In genomic region chr16:19979638-19980037, GRCh38 we compare ENCODE assay signal across 28 cellular contexts.
"Had no signal": no experiment of that assay in that cellular context is flagged by ENCODE, and none has a peak within 500 bp of the region (broad histone marks: within the 10 kb centered on the region; RNA-seq: fewer than 3 reads in every experiment).

No MANE protein-coding gene starts in this region.

- H3K27ac ChIP-seq: neural progenitor cell, ovary, parathyroid adenoma, psoas muscle, right lobe of liver, sigmoid colon, stomach, thoracic aorta, thyroid gland, tibial nerve, upper lobe of left lung, vagina had no signal

- H3K9me3 Mint-ChIP-seq: nephron; neural progenitor cell; stimulated activated effector memory CD8-positive, alpha-beta T cell treated with anti-CD3 and anti-CD28 coated beads, Interleukin-12 subunit alpha, Interleukin-12 subunit beta, amount 100 ng/mL, for 72 hours; stimulated activated naive CD8-positive, alpha-beta T cell treated with anti-CD3 and anti-CD28 coated beads, Interleukin-15, Interleukin-2, amounts not matched to agents 100 ng/mL and 50 ng/mL, for 24 hours had no signal

- H3K4me3 Mint-ChIP-seq: nephron; neural progenitor cell; stimulated activated effector memory CD8-positive, alpha-beta T cell treated with anti-CD3 and anti-CD28 coated beads, Interleukin-12 subunit alpha, Interleukin-12 subunit beta, amount 100 ng/mL, for 72 hours; stimulated activated naive B cell treated with anti-CD40 and anti-IgM and Interleukin-4, amounts not matched to agents 10 μg/mL and 1 μg/mL and 100 μg/mL, for 72 hours; stimulated activated naive CD8-positive, alpha-beta T cell treated with anti-CD3 and anti-CD28 coated beads, Interleukin-15, Interleukin-2, amounts not matched to agents 100 ng/mL and 50 ng/mL, for 24 hours had no signal

- DNase-seq: occipital lobe; ovary; posterior cingulate gyrus; psoas muscle; right cardiac atrium; right lobe of liver; sigmoid colon; small intestine; stimulated activated CD4-positive, alpha-beta T cell treated with anti-CD3 and anti-CD28 coated beads, Interleukin-15, amount 100 ng/mL, for 24 hours; stimulated activated CD4-positive, alpha-beta T cell treated with anti-CD3 and anti-CD28 coated beads, Interleukin-2, amount 100 ng/mL, for 24 hours; stimulated activated CD4-positive, alpha-beta T cell treated with anti-CD3 and anti-CD28 coated beads, Interleukin-2, amount 100 ng/mL, for 48 hours; stimulated activated CD4-positive, alpha-beta T cell treated with anti-CD3 and anti-CD28 coated beads, Interleukin-4, amount 100 ng/mL, for 24 hours; stimulated activated naive B cell treated with anti-CD40 and anti-IgM and Interleukin-4, amounts not matched to agents 10 μg/mL and 1 μg/mL and 100 μg/mL, for 72 hours; stimulated activated naive CD4-positive, alpha-beta T cell treated with Interleukin-2 at 50 U/mL for 16 hours; stomach; thyroid gland; trophoblast cell; upper lobe of left lung had no signal

- H3K27me3 ChIP-seq: neural progenitor cell, ovary, right lobe of liver, sigmoid colon, stomach, thyroid gland, tibial nerve, upper lobe of left lung, vagina had no signal

- H3K4me3 ChIP-seq: neural progenitor cell, ovary, psoas muscle, right lobe of liver, sigmoid colon, stomach, thoracic aorta, thyroid gland, tibial nerve, upper lobe of left lung, vagina had no signal

- H3K79me2 ChIP-seq: parathyroid adenoma had no signal

- H3K36me3 Mint-ChIP-seq: neural progenitor cell; stimulated activated effector memory CD8-positive, alpha-beta T cell treated with anti-CD3 and anti-CD28 coated beads, Interleukin-12 subunit alpha, Interleukin-12 subunit beta, amount 100 ng/mL, for 72 hours; stimulated activated naive B cell treated with anti-CD40 and anti-IgM and Interleukin-4, amounts not matched to agents 10 μg/mL and 1 μg/mL and 100 μg/mL, for 72 hours had no signal

- H3K9ac ChIP-seq: neural progenitor cell, parathyroid adenoma had no signal

- H2AFZ ChIP-seq: neural progenitor cell, parathyroid adenoma had no signal

- H3K27ac Mint-ChIP-seq: nephron; neural progenitor cell; progenitor cell of endocrine pancreas; stimulated activated effector memory CD8-positive, alpha-beta T cell treated with anti-CD3 and anti-CD28 coated beads, Interleukin-12 subunit alpha, Interleukin-12 subunit beta, amount 100 ng/mL, for 72 hours; stimulated activated naive B cell treated with anti-CD40 and anti-IgM and Interleukin-4, amounts not matched to agents 10 μg/mL and 1 μg/mL and 100 μg/mL, for 72 hours; stimulated activated naive CD8-positive, alpha-beta T cell treated with anti-CD3 and anti-CD28 coated beads, Interleukin-15, Interleukin-2, amounts not matched to agents 100 ng/mL and 50 ng/mL, for 24 hours had no signal

- H3K4me1 Mint-ChIP-seq: nephron; neural progenitor cell; stimulated activated effector memory CD8-positive, alpha-beta T cell treated with anti-CD3 and anti-CD28 coated beads, Interleukin-12 subunit alpha, Interleukin-12 subunit beta, amount 100 ng/mL, for 72 hours; stimulated activated naive B cell treated with anti-CD40 and anti-IgM and Interleukin-4, amounts not matched to agents 10 μg/mL and 1 μg/mL and 100 μg/mL, for 72 hours had no signal

- H3K9me3 ChIP-seq: ovary, psoas muscle, right lobe of liver, sigmoid colon, stomach, thoracic aorta, thyroid gland, tibial nerve, upper lobe of left lung, vagina had no signal

- ATAC-seq: psoas muscle; right cardiac atrium; right lobe of liver; stimulated activated effector memory CD8-positive, alpha-beta T cell treated with anti-CD3 and anti-CD28 coated beads, Interleukin-12 subunit alpha, Interleukin-12 subunit beta, amount 100 ng/mL, for 72 hours; stimulated activated naive B cell treated with anti-CD40 and anti-IgM and Interleukin-4, amounts not matched to agents 10 μg/mL and 1 μg/mL and 100 μg/mL, for 72 hours had no signal

- FAIRE-seq: small intestine, urothelium cell line had no signal

- H3K4me1 ChIP-seq: parathyroid adenoma, psoas muscle, right lobe of liver, sigmoid colon, stomach, thyroid gland, tibial nerve, upper lobe of left lung, vagina had no signal

- H3K4me2 ChIP-seq: neural progenitor cell had no signal

- H3K27me3 Mint-ChIP-seq: progenitor cell of endocrine pancreas had no signal

- H3K36me3 ChIP-seq: neural progenitor cell, ovary, right lobe of liver, sigmoid colon, stomach, thoracic aorta, thyroid gland, tibial nerve, upper lobe of left lung, vagina had no signal
